In the genomic region with DNA sequence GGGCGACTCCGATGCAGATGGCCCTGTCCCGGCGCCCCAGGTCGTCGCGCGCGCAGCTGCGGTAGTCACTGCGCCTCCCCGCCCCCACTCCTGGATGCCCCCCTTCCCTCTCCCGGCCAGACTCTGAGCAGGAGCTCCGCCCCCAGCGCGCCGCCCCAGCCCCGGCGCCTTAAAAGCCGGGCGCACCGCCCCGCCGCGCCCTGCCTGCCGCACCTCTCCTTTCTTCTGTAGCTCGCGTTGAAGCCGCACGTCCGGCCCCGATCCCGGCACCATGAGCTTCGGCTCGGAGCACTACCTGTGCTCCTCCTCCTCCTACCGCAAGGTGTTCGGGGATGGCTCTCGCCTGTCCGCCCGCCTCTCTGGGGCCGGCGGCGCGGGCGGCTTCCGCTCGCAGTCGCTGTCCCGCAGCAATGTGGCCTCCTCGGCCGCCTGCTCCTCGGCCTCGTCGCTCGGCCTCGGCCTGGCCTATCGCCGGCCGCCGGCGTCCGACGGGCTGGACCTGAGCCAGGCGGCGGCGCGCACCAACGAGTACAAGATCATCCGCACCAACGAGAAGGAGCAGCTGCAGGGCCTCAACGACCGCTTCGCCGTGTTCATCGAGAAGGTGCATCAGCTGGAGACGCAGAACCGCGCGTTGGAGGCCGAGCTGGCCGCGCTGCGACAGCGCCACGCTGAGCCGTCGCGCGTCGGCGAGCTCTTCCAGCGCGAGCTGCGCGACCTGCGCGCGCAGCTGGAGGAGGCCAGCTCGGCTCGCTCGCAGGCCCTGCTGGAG, we compare ENCODE assay signal across 8 cellular contexts. TPM values are rescaled to one million over a fixed set of nuclear protein-coding genes. Genes with fewer than 3 reads are reported as not detected.
DNase-seq lines count a peak whose midpoint lies in the region; ATAC-seq, FAIRE-seq and TF ChIP-seq lines count a peak whose summit lies in the region.

Gene INA, plus strand, starts transcription at position 198 of the 772 bp plus-strand sequence. Its CDS starts 74 bp downstream, at position 272.

- H3K36me3 ChIP-seq in A673 (ENCODE audit: insufficient read depth, low read length, poor library complexity, severe bottlenecking) (no peaks in the 10 kb centered on the region), astrocyte (ENCODE audit: insufficient read depth, low read length) (no peaks in the 10 kb centered on the region)

- FAIRE-seq in astrocyte (lab: Jason Lieb, UNC) = no peak

- H3K4me1 Mint-ChIP-seq in astrocyte (ENCODE audit: low read depth, unreplicated experiment) = peaks cover 18% of the 10 kb centered on the region
- peaks cover 12% of the 10 kb centered on the region for H3K4me1 Mint-ChIP-seq in stimulated activated naive CD8-positive, alpha-beta T cell treated with anti-CD3 and anti-CD28 coated beads, Interleukin-15, Interleukin-2, amounts not matched to agents 100 ng/mL and 50 ng/mL, for 24 hours (ENCODE audit: low read depth)

- CTCF ChIA-PET in A673 (lab: Charles Lee) = interaction anchor here (0.6 to 1.3 kb wide), 3 partner anchors 206 to 904 kb away, joined by 4 to 14 read pairs (median 4); partner anchors contain the start of gene CNNM2

- DNase-seq in A673 (ENCODE audit: low spot score) = peak; percentile 90
- peak; percentile 18 for DNase-seq in NCI-H526 treated with DMSO at 0.1 percent for 48 hours (lab: John Stamatoyannopoulos, UW)
- peak; percentile 18 for DNase-seq in astrocyte (ENCODE audit: low read depth)
- DNase-seq in islet precursor cell = peak; percentile 83
- DNase-seq in activated CD4-positive, CD25-positive, alpha-beta regulatory T cell (lab: John Stamatoyannopoulos, UW) = no peak

- H3K27me3 ChIP-seq in A673 (replicated peaks; ENCODE audit: insufficient read depth, low read depth, low read length, poor library complexity) (peaks cover 18% of the 10 kb centered on the region), astrocyte (ENCODE audit: insufficient read depth, low read length) (peaks cover 53% of the 10 kb centered on the region)

- peak within 1 kb of the TSS; percentile 85 for H2AFZ ChIP-seq in astrocyte (ENCODE audit: low read depth, low read length)

- peaks cover 38% of the 10 kb centered on the region for H3K27me3 Mint-ChIP-seq in astrocyte (ENCODE audit: low read depth, unreplicated experiment)
- peaks cover 61% of the 10 kb centered on the region for H3K27me3 Mint-ChIP-seq in stimulated activated naive CD8-positive, alpha-beta T cell treated with anti-CD3 and anti-CD28 coated beads, Interleukin-15, Interleukin-2, amounts not matched to agents 100 ng/mL and 50 ng/mL, for 24 hours

- H3K4me3 Mint-ChIP-seq in astrocyte (ENCODE audit: unreplicated experiment) = peak within 1 kb of the TSS; percentile 76
- H3K4me3 Mint-ChIP-seq in stimulated activated naive CD8-positive, alpha-beta T cell treated with anti-CD3 and anti-CD28 coated beads, Interleukin-15, Interleukin-2, amounts not matched to agents 100 ng/mL and 50 ng/mL, for 24 hours = peak within 1 kb of the TSS; percentile 60

- H3K36me3 Mint-ChIP-seq in astrocyte (ENCODE audit: low read depth, unreplicated experiment) = no peaks in the 10 kb centered on the region
- H3K36me3 Mint-ChIP-seq in stimulated activated naive CD8-positive, alpha-beta T cell treated with anti-CD3 and anti-CD28 coated beads, Interleukin-15, Interleukin-2, amounts not matched to agents 100 ng/mL and 50 ng/mL, for 24 hours (ENCODE audit: low read depth) = no peaks in the 10 kb centered on the region

- intact Hi-C loops in A673 (cut with micrococcal nuclease; ENCODE audit: unreplicated experiment) = no loop called here

- H4K20me1 ChIP-seq in astrocyte (ENCODE audit: insufficient read depth, low read length) = peaks cover 28% of the 10 kb centered on the region

- BruUV-seq in A673 (replicated peaks; lab: Mats Ljungman, UMichigan) = no TSS peak

- no peak within 1 kb of the TSS for H3K27ac ChIP-seq in A673 (ENCODE audit: low read depth, low read length, poor library complexity, severe bottlenecking)
- no peak within 1 kb of the TSS for H3K27ac ChIP-seq in astrocyte (ENCODE audit: low read depth, low read length)

- POLR2A ChIA-PET in A673 (lab: Charles Lee; ENCODE audit: low non-redundant PET) = interaction anchor here (0.6 kb wide), 1 partner anchor 265 kb away, joined by 4 read pairs; no protein-coding TSS in a partner anchor

- peaks cover 5% of the 10 kb centered on the region for H3K9me3 Mint-ChIP-seq in astrocyte (ENCODE audit: unreplicated experiment)
- no peaks in the 10 kb centered on the region for H3K9me3 Mint-ChIP-seq in stimulated activated naive CD8-positive, alpha-beta T cell treated with anti-CD3 and anti-CD28 coated beads, Interleukin-15, Interleukin-2, amounts not matched to agents 100 ng/mL and 50 ng/mL, for 24 hours

- no peak within 1 kb of the TSS for H3K9ac ChIP-seq in astrocyte (ENCODE audit: low read length)

- 0 out of 2 replicates have a peak, but pooled peaks have one; percentile 17 for TF ChIP-seq CTCF in A673 (conservative IDR thresholded peaks at IDR 0.05; ENCODE audit: low read depth, low read length)
- peak; percentile 10 for TF ChIP-seq CTCF in GM12873 (IDR thresholded peaks at IDR 0.05; ENCODE audit: insufficient read depth, low read depth, low read length, missing control alignments)
- TF ChIP-seq CTCF in astrocyte (IDR thresholded peaks at IDR 0.05; ENCODE audit: insufficient read depth, low read depth, low read length) = no peak

- no peaks in the 10 kb centered on the region for H3K9me3 ChIP-seq in A673 (ENCODE audit: low read depth, low read length, poor library complexity, severe bottlenecking)
- no peaks in the 10 kb centered on the region for H3K9me3 ChIP-seq in astrocyte (ENCODE audit: insufficient read depth, low read depth, low read length)

- H3K4me2 ChIP-seq in astrocyte (ENCODE audit: low read length) = peak within 1 kb of the TSS; percentile 87

- H3K4me3 ChIP-seq in A673 (ENCODE audit: low read depth, low read length, poor library complexity, severe bottlenecking) (peak within 1 kb of the TSS; percentile 57), astrocyte (ENCODE audit: insufficient read depth, low read depth, low read length) (peak within 1 kb of the TSS; percentile 52)

- H3K27ac Mint-ChIP-seq in astrocyte (ENCODE audit: unreplicated experiment) = no peak within 1 kb of the TSS
- no peak within 1 kb of the TSS for H3K27ac Mint-ChIP-seq in stimulated activated naive CD8-positive, alpha-beta T cell treated with anti-CD3 and anti-CD28 coated beads, Interleukin-15, Interleukin-2, amounts not matched to agents 100 ng/mL and 50 ng/mL, for 24 hours

- ATAC-seq in GM19328 (IDR thresholded peaks at IDR 0.05; ENCODE audit: unreplicated experiment) = no peak

- H3K4me1 ChIP-seq in A673 (ENCODE audit: insufficient read depth, low read length, poor library complexity, severe bottlenecking) = peaks cover 20% of the 10 kb centered on the region
- peaks cover 19% of the 10 kb centered on the region for H3K4me1 ChIP-seq in astrocyte (ENCODE audit: insufficient read depth, low read length)

- H3K79me2 ChIP-seq in astrocyte (ENCODE audit: insufficient read depth, low read length) = no peaks in the 10 kb centered on the region

RNA-seq across cellular contexts. Expression of gene INA, which starts in this region (rescaled TPM):
- total RNA-seq in A673 (2021) (14.1 and 16.2 TPM in 2 replicates), astrocyte (26.9 and 39.6 TPM in 2 replicates)

Comparison
In these comparisons a context has a peak if more than half of its experiments do, and no peak if none do; other contexts are left out.
1. DNase-seq: peak in A673 (single experiment), NCI-H526 treated with DMSO at 0.1 percent for 48 hours (single experiment), astrocyte (single experiment) and islet precursor cell (single experiment); none in activated CD4-positive, CD25-positive, alpha-beta regulatory T cell (0 of 4).